ENCODE assay signal across 13 cellular contexts in genomic region chr1:6969106-6969505, GRCh38.
DNase-seq lines count a peak whose midpoint lies in the region; ATAC-seq and TF ChIP-seq lines count a peak whose summit lies in the region.
"Had no signal": no experiment of that assay in that cellular context is flagged by ENCODE, and none has a peak within 500 bp of the region (broad histone marks: within the 10 kb centered on the region; RNA-seq: fewer than 3 reads in every experiment).

No MANE protein-coding gene starts in this region.

- ATAC-seq in HG03460 (IDR thresholded peaks at IDR 0.05; ENCODE audit: unreplicated experiment) (no peak), body of pancreas (no peak)
- ATAC-seq: heart right ventricle had no signal

- intact Hi-C loops in body of pancreas (cut with DNase I) = no loop called here

- H3K27ac ChIP-seq in body of pancreas = no peak overlapping the region
- H3K27ac ChIP-seq: heart right ventricle, skin epidermis had no signal

- no peaks in the 10 kb centered on the region for H3K36me3 ChIP-seq in body of pancreas (replicated peaks in 1 of 2; ENCODE audit: insufficient read depth in 1 of 2, low read depth in 2 of 2)
- H3K36me3 ChIP-seq: heart right ventricle had no signal

- H3K9me3 ChIP-seq in body of pancreas = no peaks in the 10 kb centered on the region
- H3K9me3 ChIP-seq: heart right ventricle had no signal

- no peaks in the 10 kb centered on the region for H3K4me1 ChIP-seq in body of pancreas

- peak overlapping the region; percentile 11 for H3K4me3 ChIP-seq in Jurkat, Clone E6-1 (ENCODE audit: low read length)
- H3K4me3 ChIP-seq in body of pancreas = no peak overlapping the region
- H3K4me3 ChIP-seq: heart right ventricle, skin epidermis had no signal

- no peaks in the 10 kb centered on the region for H3K27me3 ChIP-seq in body of pancreas

- TF ChIP-seq POLR2A in body of pancreas (IDR thresholded peaks at IDR 0.05) = no peak

- TF ChIP-seq CTCF in body of pancreas (IDR thresholded peaks at IDR 0.05) = no peak

- 50 to 81% methylated on average over 13 of the region's 13 CpGs for WGBS in body of pancreas, 2 donors

- DNase-seq in activated T-cell treated with anti-CD3 and anti-CD28 coated beads for 48 hours (ENCODE audit: low read depth) (peak; percentile 17), activated T-cell treated with anti-CD3 and anti-CD28 coated beads for 4 hours (no peak), amniotic stem cell (lab: John Stamatoyannopoulos, UW) (peak; percentile 5), NCI-H187 treated with DMSO at 0.1 percent for 48 hours (lab: John Stamatoyannopoulos, UW) (no peak), body of pancreas (no peak)
- DNase-seq in Jurkat, Clone E6-1 (ENCODE audit: low read depth, low spot score) = peak; percentile 76
- peak; percentile 4 to 15 for DNase-seq in stimulated activated CD8-positive, alpha-beta memory T cell treated with anti-CD3 and anti-CD28 coated beads, Interleukin-15, amount 100 ng/mL, for 48 hours (ENCODE audit: low read depth in 2 of 2)
- DNase-seq: heart right ventricle, KG1, NCI-H1694, NCI-H774 had no signal

Comparison
In these comparisons a context has a peak if more than half of its experiments do, and no peak if none do; other contexts are left out.
1. DNase-seq: peak in activated T-cell treated with anti-CD3 and anti-CD28 coated beads for 48 hours (single experiment), Jurkat, Clone E6-1 (single experiment), amniotic stem cell (single experiment) and stimulated activated CD8-positive, alpha-beta memory T cell treated with anti-CD3 and anti-CD28 coated beads, Interleukin-15, amount 100 ng/mL, for 48 hours (2 of 2); none in activated T-cell treated with anti-CD3 and anti-CD28 coated beads for 4 hours (single experiment), NCI-H187 treated with DMSO at 0.1 percent for 48 hours (single experiment) and body of pancreas (0 of 4).